Comparison of ENCODE assay signal across 9 cellular contexts in genomic region chr14:105532735-105533141, GRCh38. TPM values are rescaled to one million over a fixed set of nuclear protein-coding genes. Genes with fewer than 3 reads are reported as not detected.
A peak's percentile ranks its signal among the peaks of the same experiment; 100 is the strongest.
DNase-seq lines count a peak whose midpoint lies in the region; ATAC-seq and TF ChIP-seq lines count a peak whose summit lies in the region.
"Had no signal": no experiment of that assay in that cellular context is flagged by ENCODE, and none has a peak within 500 bp of the region (broad histone marks: within the 10 kb centered on the region; RNA-seq: fewer than 3 reads in every experiment).

No MANE protein-coding gene starts in this region.

- intact Hi-C loops in gastrocnemius medialis (cut with DNase I; ENCODE audit: low total_unique reads) = no loop called here

- H3K27me3 ChIP-seq in smooth muscle cell (ENCODE audit: low read depth) (no peaks in the 10 kb centered on the region), gastrocnemius medialis (peaks cover 17 to 32% (median 22%) of the 10 kb centered on the region in 3 donors)

- H3K9me3 Mint-ChIP-seq in activated naive CD4-positive, alpha-beta T cell treated with anti-CD3 and anti-CD28 coated beads, Interleukin-2, amount 10 ng/mL, durations not matched to agents 7 days and 5 days = no peaks in the 10 kb centered on the region
- no peaks in the 10 kb centered on the region for H3K9me3 Mint-ChIP-seq in stimulated activated effector memory CD8-positive, alpha-beta T cell treated with anti-CD3 and anti-CD28 coated beads, Interleukin-12 subunit alpha, Interleukin-12 subunit beta, amount 100 ng/mL, for 72 hours

- no peak overlapping the region for H3K27ac ChIP-seq in smooth muscle cell (ENCODE audit: low read depth)
- H3K27ac ChIP-seq in gastrocnemius medialis = no peak overlapping the region

- peaks cover 47% of the 10 kb centered on the region for H3K27me3 Mint-ChIP-seq in activated naive CD4-positive, alpha-beta T cell treated with anti-CD3 and anti-CD28 coated beads, Interleukin-2, amount 10 ng/mL, durations not matched to agents 7 days and 5 days

- H3K36me3 ChIP-seq in smooth muscle cell (ENCODE audit: low read depth) (no peaks in the 10 kb centered on the region), gastrocnemius medialis (no peaks in the 10 kb centered on the region)

- peak; percentile 31 for DNase-seq in activated naive CD4-positive, alpha-beta T cell treated with anti-CD3 and anti-CD28 coated beads, Interleukin-2, amount 10 ng/mL, durations not matched to agents 7 days and 5 days
- DNase-seq in activated naive CD4-positive, alpha-beta T cell treated with Interleukin-2 at 50 U/mL for 16 hours = no peak
- DNase-seq in LoVo (ENCODE audit: low spot score) (peak; percentile 14), T47D (ENCODE audit: low read depth in 1 of 2, low spot score in 1 of 2) (peak; percentile 47 to 74), smooth muscle cell (lab: John Stamatoyannopoulos, UW; ENCODE audit: unreplicated experiment) (no peak), gastrocnemius medialis (no peak), NCI-H526 treated with DMSO at 0.1 percent for 48 hours (lab: John Stamatoyannopoulos, UW) (no peak)
- no peak for DNase-seq in stimulated activated effector memory CD8-positive, alpha-beta T cell treated with anti-CD3 and anti-CD28 coated beads, Interleukin-12 subunit alpha, Interleukin-12 subunit beta, amount 100 ng/mL, for 72 hours (ENCODE audit: low spot score in 2 of 2)
- DNase-seq: activated CD4-positive, alpha-beta T cell treated with anti-CD3 and anti-CD28 coated beads, Interleukin-2, amount 50 U/mL, for 48 hours had no signal

- 65% methylated on average over 8 of the region's 10 CpGs for WGBS in smooth muscle cell (ENCODE audit: low lambda C conversion rate)

- TF ChIP-seq CTCF in smooth muscle cell (IDR thresholded peaks at IDR 0.05; ENCODE audit: borderline replicate concordance, insufficient read depth, poor library complexity, severe bottlenecking) = peak; percentile 3
- no peak for TF ChIP-seq CTCF in gastrocnemius medialis (IDR thresholded peaks at IDR 0.05 in 4 of 5, conservative IDR thresholded peaks at IDR 0.05 in 1 of 5)

- no peaks in the 10 kb centered on the region for H4K20me1 ChIP-seq in smooth muscle cell (ENCODE audit: low read depth)

- in situ Hi-C loops in T47D (cut with HindIII; ENCODE audit: low pct_unique_long_range_greater_than_20kb, low sequenced_read_pairs) = no loop called here
- in situ Hi-C loops in gastrocnemius medialis (cut with MboI; ENCODE audit: low sequenced_read_pairs in 4 of 4) = no loop called here

- no peaks in the 10 kb centered on the region for H3K79me2 ChIP-seq in smooth muscle cell (ENCODE audit: low read depth)

- no peaks in the 10 kb centered on the region for H3F3A ChIP-seq in smooth muscle cell (ENCODE audit: low read depth)

- no peaks in the 10 kb centered on the region for H3K4me1 ChIP-seq in smooth muscle cell (ENCODE audit: low read depth)
- H3K4me1 ChIP-seq in gastrocnemius medialis = peaks cover 3 to 8% of the 10 kb centered on the region in 2 donors

- H3K4me3 Mint-ChIP-seq in activated naive CD4-positive, alpha-beta T cell treated with anti-CD3 and anti-CD28 coated beads, Interleukin-2, amount 10 ng/mL, durations not matched to agents 7 days and 5 days = no peak overlapping the region
- H3K4me3 Mint-ChIP-seq in stimulated activated effector memory CD8-positive, alpha-beta T cell treated with anti-CD3 and anti-CD28 coated beads, Interleukin-12 subunit alpha, Interleukin-12 subunit beta, amount 100 ng/mL, for 72 hours = no peak overlapping the region

- peaks cover 20% of the 10 kb centered on the region for H3K4me1 Mint-ChIP-seq in activated naive CD4-positive, alpha-beta T cell treated with anti-CD3 and anti-CD28 coated beads, Interleukin-2, amount 10 ng/mL, durations not matched to agents 7 days and 5 days
- H3K4me1 Mint-ChIP-seq in stimulated activated effector memory CD8-positive, alpha-beta T cell treated with anti-CD3 and anti-CD28 coated beads, Interleukin-12 subunit alpha, Interleukin-12 subunit beta, amount 100 ng/mL, for 72 hours = peaks cover 24% of the 10 kb centered on the region

- CTCF ChIA-PET in activated naive CD4-positive, alpha-beta T cell treated with anti-CD3 and anti-CD28 coated beads, Interleukin-2, amount 10 ng/mL, durations not matched to agents 7 days and 5 days (lab: Charles Lee) = interaction anchor here (0.6 to 2.1 kb wide), 6 partner anchors 11 to 211 kb away, joined by 3 to 8 read pairs (median 4); partner anchors contain the start of gene CRIP1

- no peak overlapping the region for H3K9ac ChIP-seq in smooth muscle cell (ENCODE audit: low read depth)

- no peak overlapping the region for H3K27ac Mint-ChIP-seq in activated naive CD4-positive, alpha-beta T cell treated with anti-CD3 and anti-CD28 coated beads, Interleukin-2, amount 10 ng/mL, durations not matched to agents 7 days and 5 days
- H3K27ac Mint-ChIP-seq in stimulated activated effector memory CD8-positive, alpha-beta T cell treated with anti-CD3 and anti-CD28 coated beads, Interleukin-12 subunit alpha, Interleukin-12 subunit beta, amount 100 ng/mL, for 72 hours = no peak overlapping the region

- no peak overlapping the region for H3K4me3 ChIP-seq in smooth muscle cell
- H3K4me3 ChIP-seq in gastrocnemius medialis = no peak overlapping the region

- ATAC-seq in gastrocnemius medialis = no peak
- ATAC-seq in stimulated activated effector memory CD8-positive, alpha-beta T cell treated with anti-CD3 and anti-CD28 coated beads, Interleukin-12 subunit alpha, Interleukin-12 subunit beta, amount 100 ng/mL, for 72 hours = no peak

- no peak overlapping the region for H3K4me2 ChIP-seq in smooth muscle cell

- no peak for TF ChIP-seq POLR2A in gastrocnemius medialis (IDR thresholded peaks at IDR 0.05)

- H3K36me3 Mint-ChIP-seq in activated naive CD4-positive, alpha-beta T cell treated with anti-CD3 and anti-CD28 coated beads, Interleukin-2, amount 10 ng/mL, durations not matched to agents 7 days and 5 days = no peaks in the 10 kb centered on the region
- peaks cover 16% of the 10 kb centered on the region for H3K36me3 Mint-ChIP-seq in stimulated activated effector memory CD8-positive, alpha-beta T cell treated with anti-CD3 and anti-CD28 coated beads, Interleukin-12 subunit alpha, Interleukin-12 subunit beta, amount 100 ng/mL, for 72 hours

- H3K9me3 ChIP-seq in smooth muscle cell (replicated peaks; ENCODE audit: low read depth) (no peaks in the 10 kb centered on the region), gastrocnemius medialis (no peaks in the 10 kb centered on the region)

- H2AFZ ChIP-seq in smooth muscle cell (ENCODE audit: low read depth) = no peak overlapping the region

RNA-seq across cellular contexts. Expression of gene TMEM121, which starts 6.4 kb away (rescaled TPM):
- total RNA-seq in smooth muscle cell = 2.6 and 7.0 TPM in 2 replicates
- 7.2 and 12.1 TPM in 2 replicates for polyA plus RNA-seq in smooth muscle cell
- total RNA-seq in gastrocnemius medialis = 1 to 10 TPM in 2 of 4 donors, not detected in 2; 1.1 to 1.2 TPM

RNA-seq across cellular contexts. Expression of gene TEDC1, which starts 41.7 kb away (rescaled TPM):
- total RNA-seq in smooth muscle cell (3.8 and 3.9 TPM in 2 replicates), gastrocnemius medialis (1 to 10 TPM in 2 of 4 donors, under 1 TPM in 2; 0.97 to 4.2 (median 2.2) TPM)
- 4.7 and 8.2 TPM in 2 replicates for polyA plus RNA-seq in smooth muscle cell

RNA-seq across cellular contexts. Expression of gene CRIP1, which starts 46.1 kb away (rescaled TPM):
- total RNA-seq in smooth muscle cell (0.27 and 4.9 TPM in 2 replicates), gastrocnemius medialis (1 to 10 TPM; 2.6 to 7.6 (median 5.3) TPM)
- 31.8 and 40.6 TPM in 2 replicates for polyA plus RNA-seq in smooth muscle cell

RNA-seq across cellular contexts. Expression of gene CRIP2, which starts 58.1 kb away (rescaled TPM):
- 7.6 and 14.1 TPM in 2 replicates for total RNA-seq in smooth muscle cell
- 38.1 and 45.7 TPM in 2 replicates for polyA plus RNA-seq in smooth muscle cell
- 10 to 100 TPM; 31.4 to 47.1 (median 38.8) TPM for total RNA-seq in gastrocnemius medialis

Comparison
In these comparisons a context has a peak if more than half of its experiments do, and no peak if none do; other contexts are left out.
1. DNase-seq: peak in activated naive CD4-positive, alpha-beta T cell treated with anti-CD3 and anti-CD28 coated beads, Interleukin-2, amount 10 ng/mL, durations not matched to agents 7 days and 5 days (single experiment), LoVo (single experiment) and T47D (2 of 2); none in activated naive CD4-positive, alpha-beta T cell treated with Interleukin-2 at 50 U/mL for 16 hours (single experiment), smooth muscle cell (single experiment), gastrocnemius medialis (0 of 2), NCI-H526 treated with DMSO at 0.1 percent for 48 hours (single experiment) and stimulated activated effector memory CD8-positive, alpha-beta T cell treated with anti-CD3 and anti-CD28 coated beads, Interleukin-12 subunit alpha, Interleukin-12 subunit beta, amount 100 ng/mL, for 72 hours (0 of 2).